Comparison of ENCODE assay signal across 4 cellular contexts in genomic region chr9:125100822-125101221, GRCh38.
A peak's percentile ranks its signal among the peaks of the same experiment; 100 is the strongest.
TF ChIP-seq lines count a peak whose summit lies in the region.

No MANE protein-coding gene starts in this region.

TF ChIP-seq in HepG2, 621 proteins besides CTCF, POLR2A, EP300 and RAD21:
- TF ChIP-seq AKAP8 (CRISPR knock-in tag; IDR thresholded peaks at IDR 0.05) (no peak), TOPORS (CRISPR knock-in tag; IDR thresholded peaks at IDR 0.05) (no peak), PITX1 (CRISPR knock-in tag; IDR thresholded peaks at IDR 0.05) (no peak), ZNF121 (CRISPR knock-in tag; IDR thresholded peaks at IDR 0.05) (peak; percentile 58), ZNF30 (CRISPR knock-in tag; IDR thresholded peaks at IDR 0.05) (no peak), ZFP90 (CRISPR knock-in tag; IDR thresholded peaks at IDR 0.05; ENCODE audit: borderline replicate concordance) (no peak)
- TF ChIP-seq, protein P1, sequence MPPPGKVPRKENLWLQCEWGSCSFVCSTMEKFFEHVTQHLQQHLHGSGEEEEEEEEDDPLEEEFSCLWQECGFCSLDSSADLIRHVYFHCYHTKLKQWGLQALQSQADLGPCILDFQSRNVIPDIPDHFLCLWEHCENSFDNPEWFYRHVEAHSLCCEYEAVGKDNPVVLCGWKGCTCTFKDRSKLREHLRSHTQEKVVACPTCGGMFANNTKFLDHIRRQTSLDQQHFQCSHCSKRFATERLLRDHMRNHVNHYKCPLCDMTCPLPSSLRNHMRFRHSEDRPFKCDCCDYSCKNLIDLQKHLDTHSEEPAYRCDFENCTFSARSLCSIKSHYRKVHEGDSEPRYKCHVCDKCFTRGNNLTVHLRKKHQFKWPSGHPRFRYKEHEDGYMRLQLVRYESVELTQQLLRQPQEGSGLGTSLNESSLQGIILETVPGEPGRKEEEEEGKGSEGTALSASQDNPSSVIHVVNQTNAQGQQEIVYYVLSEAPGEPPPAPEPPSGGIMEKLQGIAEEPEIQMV (CRISPR knock-in tag; IDR thresholded peaks at IDR 0.05; ENCODE audit: low read depth), result no peak

TF ChIP-seq in IMR-90, 13 proteins besides CTCF, POLR2A, EP300 and RAD21:
- TF ChIP-seq FOS (IDR thresholded peaks at IDR 0.05; ENCODE audit: low read depth, low read length) (no peak), RFX5 (IDR thresholded peaks at IDR 0.05; ENCODE audit: low read depth, low read length) (no peak), MAFK (IDR thresholded peaks at IDR 0.05; ENCODE audit: low read depth, low read length) (no peak), MAZ (IDR thresholded peaks at IDR 0.05; ENCODE audit: borderline replicate concordance, low read depth, low read length) (no peak), MXI1 (IDR thresholded peaks at IDR 0.05; ENCODE audit: borderline replicate concordance, low read depth, low read length) (no peak), RCOR1 (IDR thresholded peaks at IDR 0.05; ENCODE audit: insufficient replicate concordance, low read length) (no peak), SMC3 (IDR thresholded peaks at IDR 0.05; ENCODE audit: low read depth, low read length) (no peak), CEBPB (IDR thresholded peaks at IDR 0.05; ENCODE audit: low read depth, low read length) (no peak), CHD1 (IDR thresholded peaks at IDR 0.05; ENCODE audit: low read depth, low read length) (no peak), NFE2L2 (IDR thresholded peaks at IDR 0.05; ENCODE audit: low read depth, low read length) (no peak), BHLHE40 (IDR thresholded peaks at IDR 0.05; ENCODE audit: low read depth, low read length) (no peak)
- TF ChIP-seq, protein P2, sequence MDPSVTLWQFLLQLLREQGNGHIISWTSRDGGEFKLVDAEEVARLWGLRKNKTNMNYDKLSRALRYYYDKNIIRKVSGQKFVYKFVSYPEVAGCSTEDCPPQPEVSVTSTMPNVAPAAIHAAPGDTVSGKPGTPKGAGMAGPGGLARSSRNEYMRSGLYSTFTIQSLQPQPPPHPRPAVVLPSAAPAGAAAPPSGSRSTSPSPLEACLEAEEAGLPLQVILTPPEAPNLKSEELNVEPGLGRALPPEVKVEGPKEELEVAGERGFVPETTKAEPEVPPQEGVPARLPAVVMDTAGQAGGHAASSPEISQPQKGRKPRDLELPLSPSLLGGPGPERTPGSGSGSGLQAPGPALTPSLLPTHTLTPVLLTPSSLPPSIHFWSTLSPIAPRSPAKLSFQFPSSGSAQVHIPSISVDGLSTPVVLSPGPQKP (IDR thresholded peaks at IDR 0.05; ENCODE audit: borderline replicate concordance, low read depth, low read length), result no peak
- TF ChIP-seq, protein P3, sequence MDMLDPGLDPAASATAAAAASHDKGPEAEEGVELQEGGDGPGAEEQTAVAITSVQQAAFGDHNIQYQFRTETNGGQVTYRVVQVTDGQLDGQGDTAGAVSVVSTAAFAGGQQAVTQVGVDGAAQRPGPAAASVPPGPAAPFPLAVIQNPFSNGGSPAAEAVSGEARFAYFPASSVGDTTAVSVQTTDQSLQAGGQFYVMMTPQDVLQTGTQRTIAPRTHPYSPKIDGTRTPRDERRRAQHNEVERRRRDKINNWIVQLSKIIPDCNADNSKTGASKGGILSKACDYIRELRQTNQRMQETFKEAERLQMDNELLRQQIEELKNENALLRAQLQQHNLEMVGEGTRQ (IDR thresholded peaks at IDR 0.05; ENCODE audit: low read depth, low read length), result no peak

TF ChIP-seq in K562, 482 proteins besides CTCF, POLR2A, EP300 and RAD21:
- no peak for TF ChIP-seq CCAR2 (IDR thresholded peaks at IDR 0.05; ENCODE audit: low read depth, low read length)
- no peak for TF ChIP-seq SNAPC5 (CRISPR knock-in tag; IDR thresholded peaks at IDR 0.05)
- TF ChIP-seq, protein P4, sequence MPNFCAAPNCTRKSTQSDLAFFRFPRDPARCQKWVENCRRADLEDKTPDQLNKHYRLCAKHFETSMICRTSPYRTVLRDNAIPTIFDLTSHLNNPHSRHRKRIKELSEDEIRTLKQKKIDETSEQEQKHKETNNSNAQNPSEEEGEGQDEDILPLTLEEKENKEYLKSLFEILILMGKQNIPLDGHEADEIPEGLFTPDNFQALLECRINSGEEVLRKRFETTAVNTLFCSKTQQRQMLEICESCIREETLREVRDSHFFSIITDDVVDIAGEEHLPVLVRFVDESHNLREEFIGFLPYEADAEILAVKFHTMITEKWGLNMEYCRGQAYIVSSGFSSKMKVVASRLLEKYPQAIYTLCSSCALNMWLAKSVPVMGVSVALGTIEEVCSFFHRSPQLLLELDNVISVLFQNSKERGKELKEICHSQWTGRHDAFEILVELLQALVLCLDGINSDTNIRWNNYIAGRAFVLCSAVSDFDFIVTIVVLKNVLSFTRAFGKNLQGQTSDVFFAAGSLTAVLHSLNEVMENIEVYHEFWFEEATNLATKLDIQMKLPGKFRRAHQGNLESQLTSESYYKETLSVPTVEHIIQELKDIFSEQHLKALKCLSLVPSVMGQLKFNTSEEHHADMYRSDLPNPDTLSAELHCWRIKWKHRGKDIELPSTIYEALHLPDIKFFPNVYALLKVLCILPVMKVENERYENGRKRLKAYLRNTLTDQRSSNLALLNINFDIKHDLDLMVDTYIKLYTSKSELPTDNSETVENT (CRISPR knock-in tag; IDR thresholded peaks at IDR 0.05), result no peak
- TF ChIP-seq, protein P5, sequence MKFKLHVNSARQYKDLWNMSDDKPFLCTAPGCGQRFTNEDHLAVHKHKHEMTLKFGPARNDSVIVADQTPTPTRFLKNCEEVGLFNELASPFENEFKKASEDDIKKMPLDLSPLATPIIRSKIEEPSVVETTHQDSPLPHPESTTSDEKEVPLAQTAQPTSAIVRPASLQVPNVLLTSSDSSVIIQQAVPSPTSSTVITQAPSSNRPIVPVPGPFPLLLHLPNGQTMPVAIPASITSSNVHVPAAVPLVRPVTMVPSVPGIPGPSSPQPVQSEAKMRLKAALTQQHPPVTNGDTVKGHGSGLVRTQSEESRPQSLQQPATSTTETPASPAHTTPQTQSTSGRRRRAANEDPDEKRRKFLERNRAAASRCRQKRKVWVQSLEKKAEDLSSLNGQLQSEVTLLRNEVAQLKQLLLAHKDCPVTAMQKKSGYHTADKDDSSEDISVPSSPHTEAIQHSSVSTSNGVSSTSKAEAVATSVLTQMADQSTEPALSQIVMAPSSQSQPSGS (CRISPR knock-in tag; IDR thresholded peaks at IDR 0.05), result no peak
- no peak for TF ChIP-seq MYNN (IDR thresholded peaks at IDR 0.05)
- no peak for TF ChIP-seq MYNN (CRISPR knock-in tag; IDR thresholded peaks at IDR 0.05)
- peak; percentile 57; the same call in 1 of the 2 replicates for TF ChIP-seq ZNF121 (CRISPR knock-in tag; conservative IDR thresholded peaks at IDR 0.05)

TF ChIP-seq in neural cell, 6 proteins besides CTCF, POLR2A, EP300 and RAD21:
- no peak for TF ChIP-seq POLR2AphosphoS5 (IDR thresholded peaks at IDR 0.05)
- no peak for TF ChIP-seq MXI1 (conservative IDR thresholded peaks at IDR 0.05; ENCODE audit: poor library complexity, severe bottlenecking)
- no peak for TF ChIP-seq EZH2 (IDR thresholded peaks at IDR 0.05; ENCODE audit: borderline replicate concordance, insufficient read depth, low read length, poor library complexity, severe bottlenecking)
